Comparison of ENCODE assay signal across 20 cellular contexts in genomic region chr7:34417781-34418180, GRCh38.
DNase-seq lines count a peak whose midpoint lies in the region; ATAC-seq, FAIRE-seq and TF ChIP-seq lines count a peak whose summit lies in the region.
"Had no signal": no experiment of that assay in that cellular context is flagged by ENCODE, and none has a peak within 500 bp of the region (broad histone marks: within the 10 kb centered on the region; RNA-seq: fewer than 3 reads in every experiment).

No MANE protein-coding gene starts in this region.

- H3K4me3 ChIP-seq in A549 (no peak overlapping the region), HCT116 (replicated peaks in 1 of 2; ENCODE audit: low read depth in 1 of 2, low read length in 2 of 2) (no peak overlapping the region), neural progenitor cell (no peak overlapping the region), osteoblast (ENCODE audit: insufficient read depth, low read length) (no peak overlapping the region)
- H3K4me3 ChIP-seq: HAP-1 had no signal

- no peaks in the 10 kb centered on the region for H3K79me2 ChIP-seq in HCT116 (ENCODE audit: insufficient read depth, low read length)
- H3K79me2 ChIP-seq in neural progenitor cell (ENCODE audit: low read depth), result no peaks in the 10 kb centered on the region
- H3K79me2 ChIP-seq in osteoblast (ENCODE audit: insufficient read depth, low read length), result no peaks in the 10 kb centered on the region

- no peak for FAIRE-seq in A549 (lab: Jason Lieb, UNC)
- FAIRE-seq: D721Med, HepG2 had no signal

- H3K27ac ChIP-seq in A549, result peak overlapping the region in 1 of 2 experiments; percentile 17; a peak in 1 of 6 replicates
- H3K27ac ChIP-seq in HCT116 (ENCODE audit: low read depth, low read length), result no peak overlapping the region
- H3K27ac ChIP-seq in neural progenitor cell, result peak overlapping the region; percentile 55
- no peak overlapping the region for H3K27ac ChIP-seq in osteoblast (ENCODE audit: low read depth, low read length)
- H3K27ac ChIP-seq: C4-2B, HL-60 had no signal

- H3K27me3 ChIP-seq in HCT116 (ENCODE audit: insufficient read depth, low read length), result no peaks in the 10 kb centered on the region
- no peaks in the 10 kb centered on the region for H3K27me3 ChIP-seq in neural progenitor cell
- no peaks in the 10 kb centered on the region for H3K27me3 ChIP-seq in osteoblast (ENCODE audit: insufficient read depth, low read length)

- no peak for TF ChIP-seq CTCF in A549 (IDR thresholded peaks at IDR 0.05)
- TF ChIP-seq CTCF in HCT116 (IDR thresholded peaks at IDR 0.05 in 2 of 3, conservative IDR thresholded peaks at IDR 0.05 in 1 of 3; ENCODE audit: borderline replicate concordance in 1 of 3, insufficient read depth in 1 of 3, low read depth in 2 of 3, low read length in 2 of 3), result no peak
- TF ChIP-seq CTCF in neural progenitor cell (IDR thresholded peaks at IDR 0.05), result no peak
- no peak for TF ChIP-seq CTCF in osteoblast (IDR thresholded peaks at IDR 0.05; ENCODE audit: extremely low read depth, low read depth, low read length)

- H3K27me3 Mint-ChIP-seq in neural progenitor cell (ENCODE audit: insufficient read depth, low read depth), result peaks cover 2% of the 10 kb centered on the region
- H3K27me3 Mint-ChIP-seq: CD4-positive, alpha-beta T cell; IgD-negative memory B cell had no signal

- DNase-seq in A549 (ENCODE audit: low read depth in 1 of 2, low spot score in 1 of 2), result no peak
- DNase-seq in HCT116 (ENCODE audit: low read depth, low spot score), result no peak
- DNase-seq in NCI-H226, result peak; percentile 28
- DNase-seq in neural progenitor cell (ENCODE audit: low spot score), result no peak
- no peak for DNase-seq in osteoblast (ENCODE audit: insufficient read length, low spot score, missing footprints)
- no peak for DNase-seq in iPS-NIHi11 (ENCODE audit: low spot score)
- no peak for DNase-seq in hypothalamus (lab: John Stamatoyannopoulos, UW)
- DNase-seq: 8988T; AML-193; Caco-2; CD4-positive, alpha-beta T cell; GF-D8; GOT3; KBM-7 had no signal

- no peaks in the 10 kb centered on the region for H3F3A ChIP-seq in neural progenitor cell (ENCODE audit: low read depth)

- H3K9me3 ChIP-seq in A549, result no peaks in the 10 kb centered on the region
- no peaks in the 10 kb centered on the region for H3K9me3 ChIP-seq in HCT116 (ENCODE audit: control insufficient read depth in 1 of 2, insufficient read depth in 1 of 2, low read depth in 1 of 2, low read length in 2 of 2)
- H3K9me3 ChIP-seq in neural progenitor cell (ENCODE audit: low read depth), result no peaks in the 10 kb centered on the region
- peaks cover 2% of the 10 kb centered on the region for H3K9me3 ChIP-seq in osteoblast (ENCODE audit: low read depth, low read length)
- H3K9me3 ChIP-seq: Caco-2, HAP-1 had no signal

- ATAC-seq in A549, result no peak
- no peak for ATAC-seq in HCT116
- ATAC-seq: HepG2 had no signal

- TF ChIP-seq EP300 in A549 (IDR thresholded peaks at IDR 0.05), result no peak

- no peaks in the 10 kb centered on the region for H3K9me2 ChIP-seq in HCT116 (ENCODE audit: insufficient read depth)

- WGBS in A549 (ENCODE audit: missing lambda C conversion rate), result 19% methylated on average over 3 of the region's 3 CpGs

- POLR2A ChIA-PET in A549 (lab: Yijun Ruan, JAX), result no interaction called here
- POLR2A ChIA-PET in HCT116 (lab: Charles Lee), result no interaction called here

- RAD21 ChIA-PET in HCT116 (lab: Charles Lee; ENCODE audit: low non-redundant PET in 1 of 2, low total read pairs in 2 of 2, uncharacterized antibody in 2 of 2, unreplicated experiment in 2 of 2), result no interaction called here

- H3K36me3 ChIP-seq in HCT116 (ENCODE audit: control insufficient read depth in 1 of 2, insufficient read depth in 2 of 2, low read length in 2 of 2), result no peaks in the 10 kb centered on the region
- H3K36me3 ChIP-seq in neural progenitor cell, result no peaks in the 10 kb centered on the region
- H3K36me3 ChIP-seq in osteoblast (ENCODE audit: insufficient read depth, low read length), result no peaks in the 10 kb centered on the region
- H3K36me3 ChIP-seq: HAP-1 had no signal

- TF ChIP-seq RAD21 in A549 (conservative IDR thresholded peaks at IDR 0.05 in 1 of 2, IDR thresholded peaks at IDR 0.05 in 1 of 2), result no peak
- no peak for TF ChIP-seq RAD21 in HCT116 (IDR thresholded peaks at IDR 0.05; ENCODE audit: low read depth)

- no peak overlapping the region for H3K4me3 Mint-ChIP-seq in neural progenitor cell
- H3K4me3 Mint-ChIP-seq: CD4-positive, alpha-beta T cell; IgD-negative memory B cell had no signal

- no peak for TF ChIP-seq POLR2A in A549 (IDR thresholded peaks at IDR 0.05; ENCODE audit: low read length)
- TF ChIP-seq POLR2A in HCT116 (IDR thresholded peaks at IDR 0.05; ENCODE audit: borderline replicate concordance, extremely low read depth, insufficient read depth, insufficient read length), result no peak

- no peak overlapping the region for H3K27ac Mint-ChIP-seq in neural progenitor cell
- H3K27ac Mint-ChIP-seq: CD4-positive, alpha-beta T cell; IgD-negative memory B cell had no signal

- H3K4me1 ChIP-seq in A549 (no peaks in the 10 kb centered on the region), HCT116 (ENCODE audit: control insufficient read depth in 1 of 2, insufficient read depth in 2 of 2, low read length in 2 of 2) (peaks cover 0 to 8% of the 10 kb centered on the region in 2 experiments; a peak in 2 of 4 replicates), neural progenitor cell (no peaks in the 10 kb centered on the region), osteoblast (ENCODE audit: insufficient read depth, low read length) (no peaks in the 10 kb centered on the region)
- H3K4me1 ChIP-seq: Caco-2, HAP-1 had no signal

- no peak overlapping the region for H2AFZ ChIP-seq in HCT116 (ENCODE audit: low read depth, low read length, poor library complexity, severe bottlenecking)
- H2AFZ ChIP-seq in neural progenitor cell (replicated peaks), result peak overlapping the region; percentile 44
- H2AFZ ChIP-seq in osteoblast (ENCODE audit: low read length), result no peak overlapping the region

- no TSS peak for BruUV-seq in HCT116 (replicated peaks; lab: Mats Ljungman, UMichigan)

- H3K9ac ChIP-seq in HCT116 (ENCODE audit: low read length) (no peak overlapping the region), neural progenitor cell (no peak overlapping the region)

- H4K20me1 ChIP-seq in HCT116 (ENCODE audit: insufficient read depth) (no peaks in the 10 kb centered on the region), neural progenitor cell (ENCODE audit: low read depth) (no peaks in the 10 kb centered on the region), osteoblast (ENCODE audit: insufficient read depth, low read length) (no peaks in the 10 kb centered on the region)

- H3K4me2 ChIP-seq in A549 (peak overlapping the region; percentile 3; the same call in 1 of the 3 replicates), HCT116 (ENCODE audit: low read length) (peak overlapping the region; percentile 15; the same call in 1 of the 2 replicates), neural progenitor cell (no peak overlapping the region), osteoblast (ENCODE audit: insufficient read depth, low read length) (no peak overlapping the region)

- H3K9me3 Mint-ChIP-seq in neural progenitor cell, result peaks cover 2% of the 10 kb centered on the region

- no peaks in the 10 kb centered on the region for H3K36me3 Mint-ChIP-seq in neural progenitor cell
- H3K36me3 Mint-ChIP-seq: IgD-negative memory B cell had no signal

- CTCF ChIA-PET in A549 (lab: Yijun Ruan, JAX), result no interaction called here
- CTCF ChIA-PET in HCT116 (lab: Charles Lee), result no interaction called here

- intact Hi-C loops in HCT116 (cut with micrococcal nuclease), result no loop called here

- H3K4me1 Mint-ChIP-seq in neural progenitor cell, result peaks cover 10% of the 10 kb centered on the region
- H3K4me1 Mint-ChIP-seq: IgD-negative memory B cell had no signal

TF ChIP-seq in A549, 52 proteins besides CTCF, POLR2A, EP300 and RAD21:
- no peak for TF ChIP-seq MAX (IDR thresholded peaks at IDR 0.05)
- no peak for TF ChIP-seq KDM1A (IDR thresholded peaks at IDR 0.05; ENCODE audit: low read depth)
- no peak for TF ChIP-seq CHD2 (IDR thresholded peaks at IDR 0.05; ENCODE audit: low read length, partially characterized antibody)
- TF ChIP-seq PHF8 (IDR thresholded peaks at IDR 0.05; ENCODE audit: borderline replicate concordance, low read depth), result no peak
TF ChIP-seq in A549: peak in this region for 0.

TF ChIP-seq in HCT116, 20 proteins besides CTCF, POLR2A, EP300 and RAD21:
- TF ChIP-seq ZFX (IDR thresholded peaks at IDR 0.05) (no peak), SRF (IDR thresholded peaks at IDR 0.05; ENCODE audit: low read depth) (no peak), REST (IDR thresholded peaks at IDR 0.05; ENCODE audit: low read depth) (no peak)

Comparison
In these comparisons a context has a peak if more than half of its experiments do, and no peak if none do; other contexts are left out.
1. H3K4me2 ChIP-seq: peak in A549 (single experiment) and HCT116 (single experiment); none in neural progenitor cell (single experiment) and osteoblast (single experiment).